ENCODE assay signal across 9 cellular contexts in genomic region chr4:82899339-82899738, GRCh38. TPM values are rescaled to one million over a fixed set of nuclear protein-coding genes. Genes with fewer than 3 reads are reported as not detected.
DNase-seq lines count a peak whose midpoint lies in the region; ATAC-seq, FAIRE-seq and TF ChIP-seq lines count a peak whose summit lies in the region.
"Had no signal": no experiment of that assay in that cellular context is flagged by ENCODE, and none has a peak within 500 bp of the region (broad histone marks: within the 10 kb centered on the region; RNA-seq: fewer than 3 reads in every experiment).

No MANE protein-coding gene starts in this region.

- no peaks in the 10 kb centered on the region for H3K9me3 Mint-ChIP-seq in MCF 10A (ENCODE audit: unreplicated experiment)
- H3K9me3 Mint-ChIP-seq in T-cell: no peaks in the 10 kb centered on the region
- H3K9me3 Mint-ChIP-seq: activated naive CD8-positive, alpha-beta T cell treated with anti-CD3 and anti-CD28 coated beads, Interleukin-2, amount 50 U/mL, for 24 hours had no signal

- TF ChIP-seq CTCF in breast epithelium (IDR thresholded peaks at IDR 0.05) (no peak), MCF 10A (IDR thresholded peaks at IDR 0.05; ENCODE audit: unreplicated experiment) (no peak), K562 (IDR thresholded peaks at IDR 0.05 in 2 of 3, conservative IDR thresholded peaks at IDR 0.05 in 1 of 3; ENCODE audit: insufficient read depth in 2 of 3, low read depth in 1 of 3, low read length in 3 of 3) (no peak), lower leg skin (IDR thresholded peaks at IDR 0.05) (no peak)

- H3K27ac ChIP-seq in breast epithelium: peak overlapping the region; percentile 95 to 96
- peak overlapping the region; percentile 100; the same call in 2 of the 3 replicates for H3K27ac ChIP-seq in K562 (ENCODE audit: extremely low read depth, low read depth, low read length)
- peak overlapping the region; percentile 93 for H3K27ac ChIP-seq in urinary bladder (ENCODE audit: low read depth)

- no peak for FAIRE-seq in K562 (lab: Jason Lieb, UNC)

- WGBS in K562 (ENCODE audit: insufficient coverage, low coverage, missing lambda C conversion rate): 3% methylated on average over 2 of the region's 2 CpGs
- WGBS in lower leg skin, 2 donors: 1 to 3% methylated on average over 2 of the region's 2 CpGs
- WGBS in urinary bladder: under 1% methylated on average over 2 of the region's 2 CpGs

- in situ Hi-C loops in K562 (cut with MboI): no loop called here

- H3K4me3 ChIP-seq in breast epithelium: peak overlapping the region; percentile 72 to 82 (median 76)
- H3K4me3 ChIP-seq in K562: peak overlapping the region; percentile 75
- peak overlapping the region; percentile 82 for H3K4me3 ChIP-seq in lower leg skin (ENCODE audit: low read depth, poor library complexity, severe bottlenecking)
- peak overlapping the region; percentile 65 for H3K4me3 ChIP-seq in urinary bladder (ENCODE audit: low read depth, low read length)

- H3K27me3 ChIP-seq in breast epithelium (no peaks in the 10 kb centered on the region), K562 (ENCODE audit: control insufficient read depth in 2 of 2, insufficient read depth in 2 of 2, low read length in 2 of 2) (no peaks in the 10 kb centered on the region)

- TF ChIP-seq EP300 in K562 (IDR thresholded peaks at IDR 0.05; ENCODE audit: low read length): no peak

- H3K4me3 Mint-ChIP-seq in MCF 10A (ENCODE audit: unreplicated experiment) (no peak overlapping the region), T-cell (no peak overlapping the region)
- H3K4me3 Mint-ChIP-seq: activated naive CD8-positive, alpha-beta T cell treated with anti-CD3 and anti-CD28 coated beads, Interleukin-2, amount 50 U/mL, for 24 hours had no signal

- H3K79me2 ChIP-seq in K562 (ENCODE audit: control insufficient read depth, insufficient read depth, low read length): peaks cover 78% of the 10 kb centered on the region

- intact Hi-C loops in breast epithelium (cut with DNase I; ENCODE audit: low total_unique reads): no loop called here
- intact Hi-C loops in MCF 10A (cut with micrococcal nuclease): no loop called here
- intact Hi-C loops in K562 (cut with micrococcal nuclease): no loop called here
- intact Hi-C loops in lower leg skin (cut with DNase I; ENCODE audit: low total_unique reads): no loop called here

- H3K4me1 ChIP-seq in breast epithelium (peaks cover 4 to 11% of the 10 kb centered on the region in 2 donors), K562 (replicated peaks in 1 of 2; ENCODE audit: control insufficient read depth in 2 of 2, insufficient read depth in 2 of 2, low read length in 2 of 2) (peaks cover 5 to 9% of the 10 kb centered on the region in 2 experiments), urinary bladder (ENCODE audit: insufficient read depth) (no peaks in the 10 kb centered on the region)

- peak overlapping the region in 1 of 2 experiments; percentile 99; a peak in 3 of 4 replicates for H3K9ac ChIP-seq in K562 (ENCODE audit: insufficient read depth in 1 of 2, low read depth in 2 of 2, low read length in 2 of 2)

- no peaks in the 10 kb centered on the region for H3K9me1 ChIP-seq in K562 (ENCODE audit: control insufficient read depth, insufficient read depth, low read length)

- H3K9me3 ChIP-seq in breast epithelium (no peaks in the 10 kb centered on the region), K562 (replicated peaks; ENCODE audit: control insufficient read depth, insufficient read depth, low read depth, low read length) (no peaks in the 10 kb centered on the region)

- no peak for TF ChIP-seq RAD21 in K562 (CRISPR knock-in tag; conservative IDR thresholded peaks at IDR 0.05 in 1 of 2, IDR thresholded peaks at IDR 0.05 in 1 of 2)

- H3K36me3 ChIP-seq in breast epithelium: no peaks in the 10 kb centered on the region
- H3K36me3 ChIP-seq in K562 (ENCODE audit: control insufficient read depth, insufficient read depth, low read length): peaks cover 48% of the 10 kb centered on the region
- H3K36me3 ChIP-seq in urinary bladder (ENCODE audit: insufficient read depth): no peaks in the 10 kb centered on the region

- H3K4me2 ChIP-seq in K562 (ENCODE audit: insufficient read depth, low read length): peak overlapping the region; percentile 100

- no peak overlapping the region for H3K27ac Mint-ChIP-seq in MCF 10A (ENCODE audit: low read depth, unreplicated experiment)
- H3K27ac Mint-ChIP-seq in T-cell: no peak overlapping the region
- H3K27ac Mint-ChIP-seq: activated naive CD8-positive, alpha-beta T cell treated with anti-CD3 and anti-CD28 coated beads, Interleukin-2, amount 50 U/mL, for 24 hours had no signal

- DNase-seq in breast epithelium (ENCODE audit: low spot score in 2 of 2) (no peak), MCF 10A (ENCODE audit: unreplicated experiment) (no peak), K562 (ENCODE audit: extremely low read depth in 1 of 4, low spot score in 3 of 4) (no peak), lower leg skin (ENCODE audit: low spot score in 2 of 2) (no peak), NCI-H2196 treated with DMSO at 0.1 percent for 48 hours (lab: John Stamatoyannopoulos, UW; ENCODE audit: unreplicated experiment) (no peak), T-cell (no peak)
- DNase-seq: activated naive CD8-positive, alpha-beta T cell treated with anti-CD3 and anti-CD28 coated beads, Interleukin-2, amount 50 U/mL, for 24 hours had no signal

- H3K27me3 Mint-ChIP-seq in MCF 10A (ENCODE audit: insufficient read depth, unreplicated experiment) (no peaks in the 10 kb centered on the region), T-cell (no peaks in the 10 kb centered on the region)
- H3K27me3 Mint-ChIP-seq: activated naive CD8-positive, alpha-beta T cell treated with anti-CD3 and anti-CD28 coated beads, Interleukin-2, amount 50 U/mL, for 24 hours had no signal

- ATAC-seq in K562 (0 out of 3 replicates have a peak, but pooled peaks have one; percentile 1), GM21786 (IDR thresholded peaks at IDR 0.05; ENCODE audit: unreplicated experiment) (no peak), T-cell (replicated peaks in 1 of 4) (no peak)
- ATAC-seq: activated naive CD8-positive, alpha-beta T cell treated with anti-CD3 and anti-CD28 coated beads, Interleukin-2, amount 50 U/mL, for 24 hours had no signal

- TF ChIP-seq POLR2A in breast epithelium (IDR thresholded peaks at IDR 0.05) (no peak), K562 (conservative IDR thresholded peaks at IDR 0.05) (no peak), lower leg skin (IDR thresholded peaks at IDR 0.05) (no peak)

- no peak overlapping the region for H2AFZ ChIP-seq in K562 (ENCODE audit: low read depth, low read length)

- H3K4me1 Mint-ChIP-seq in MCF 10A (ENCODE audit: insufficient read depth, unreplicated experiment): peaks cover 10% of the 10 kb centered on the region
- H3K4me1 Mint-ChIP-seq in T-cell: peaks cover 11 to 18% (median 14%) of the 10 kb centered on the region in 3 donors

- H3K36me3 Mint-ChIP-seq in MCF 10A (ENCODE audit: insufficient read depth, unreplicated experiment): peaks cover 33% of the 10 kb centered on the region
- peaks cover 14% of the 10 kb centered on the region for H3K36me3 Mint-ChIP-seq in T-cell

- CTCF ChIA-PET in MCF 10A (lab: Yijun Ruan, JAX) (interaction anchor here (0.6 to 2.4 kb wide), 13 partner anchors 8 to 530 kb away, joined by 3 to 8 read pairs (median 3); partner anchors contain the start of gene COPS4), K562 (lab: Yijun Ruan, JAX; ENCODE audit: low intra/inter-chr PET ratio) (no interaction called here), T-cell (lab: Charles Lee) (interaction anchor here (0.6 to 2.5 kb wide), 13 partner anchors 8 to 525 kb away, joined by 3 to 23 read pairs (median 7); partner anchors contain the start of genes COPS4 (in 1 of the 2), COQ2 (in 1 of the 2), HNRNPD (in 1 of the 2) and LIN54 (in 1 of the 2))

- peaks cover 7% of the 10 kb centered on the region; the same call in 1 of the 2 replicates for H4K20me1 ChIP-seq in K562 (replicated peaks; ENCODE audit: control insufficient read depth, insufficient read depth, low read length)

- BruUV-seq in MCF 10A (replicated peaks; lab: Mats Ljungman, UMichigan): no TSS peak
- no TSS peak for BruUV-seq in K562 (replicated peaks; lab: Mats Ljungman, UMichigan)

- POLR2A ChIA-PET in MCF 10A (lab: Yijun Ruan, JAX): interaction anchor here (0.6 to 7.5 kb wide), 25 partner anchors 12 to 528 kb away, joined by 3 to 327 read pairs (median 4); partner anchors contain the start of genes COPS4, COQ2, HNRNPD and HNRNPDL
- POLR2A ChIA-PET in K562 (lab: Yijun Ruan, JAX): interaction anchor here (0.7 to 3.1 kb wide), 12 partner anchors 9 to 136 kb away, joined by 3 to 39 read pairs (median 4); partner anchors contain the start of genes COPS4, LIN54 and SEC31A
- POLR2A ChIA-PET in T-cell (lab: Charles Lee): interaction anchor here (0.5 to 2.3 kb wide), 8 partner anchors 10 to 555 kb away, joined by 4 to 20 read pairs (median 8); partner anchors contain the start of genes COPS4 (in 1 of the 2) and LIN54 (in 1 of the 2)

RNA-seq across cellular contexts. Expression of gene THAP9, which starts 1.2 kb away (rescaled TPM):
- 1 to 10 TPM; 3.7 to 8.6 (median 5.2) TPM for total RNA-seq in breast epithelium
- total RNA-seq in MCF 10A (2022): 3.6 and 4.0 TPM in 2 replicates
- total RNA-seq in K562 (2011; cell fraction: chromatin; rRNA removed; ENCODE audit: low replicate concordance): 6.4 and 16.1 TPM in 2 replicates
- 6.0 and 6.2 TPM in 2 replicates for total RNA-seq in K562 (2011; cell fraction: nucleolus; rRNA removed)
- total RNA-seq in K562 (2011; cell fraction: nucleoplasm; rRNA removed): 3.9 and 6.7 TPM in 2 replicates
- 3.4 and 4.7 TPM in 2 replicates for total RNA-seq in K562 (2014; rRNA removed)
- total RNA-seq in K562 (2014; rRNA removed; fragmentation: Illumina TruSeq; extraction: Trizol): 5.8 and 6.6 TPM in 2 replicates
- total RNA-seq in K562 (2015; rRNA removed; fragmentation: Illumina TruSeq; extraction: Trizol): 5.8 and 7.0 TPM in 2 replicates
- 4.5 and 5.4 TPM in 2 replicates for total RNA-seq in K562 (2021)
- 6.0 and 6.9 TPM in 2 replicates for polyA plus RNA-seq in K562 (2011; rRNA removed)
- polyA plus RNA-seq in K562 (2011; cell fraction: cytosol; rRNA removed): 1.1 and 1.6 TPM in 2 replicates
- polyA plus RNA-seq in K562 (2011; cell fraction: nucleus; rRNA removed): 6.2 and 6.5 TPM in 2 replicates
- polyA plus RNA-seq in K562 (2012): 2.8 and 4.0 TPM in 2 replicates
- 3.7 and 3.8 TPM in 2 replicates for polyA plus RNA-seq in K562 (2014; fragmentation: Illumina TruSeq; extraction: Trizol)
- 1 to 10 TPM; 4.8 to 5.6 TPM for polyA plus RNA-seq in K562 (2014; fragmentation: Nextera tagmentation; extraction: Ambion mirVana)
- 3.4 and 5.4 TPM in 2 replicates for polyA plus RNA-seq in K562 (2014; rRNA removed)
- polyA minus RNA-seq in K562 (2011; rRNA and poly(A)+ RNA removed): 9.3 and 10.3 TPM in 2 replicates
- 2.6 and 5.6 TPM in 2 replicates for polyA minus RNA-seq in K562 (2011; cell fraction: cytosol; rRNA and poly(A)+ RNA removed)
- polyA minus RNA-seq in K562 (2011; cell fraction: nucleus; rRNA and poly(A)+ RNA removed): 4.8 and 9.4 TPM in 2 replicates
- 1 to 10 TPM; 3.2 to 3.8 (median 3.5) TPM for total RNA-seq in lower leg skin
- 30.3 TPM for total RNA-seq in urinary bladder
- 3.4 TPM for polyA plus RNA-seq in urinary bladder
- total RNA-seq in T-cell: 1 to 10 TPM; 2.3 to 4.1 (median 3.0) TPM

RNA-seq across cellular contexts. Expression of gene SEC31A, which starts 8.4 kb away (rescaled TPM):
- 100 to 1,000 TPM; 186 to 234 (median 231) TPM for total RNA-seq in breast epithelium
- 212 and 229 TPM in 2 replicates for total RNA-seq in MCF 10A (2022)
- 324 and 746 TPM in 2 replicates for total RNA-seq in K562 (2011; cell fraction: chromatin; rRNA removed; ENCODE audit: low replicate concordance)
- total RNA-seq in K562 (2011; cell fraction: nucleolus; rRNA removed): 168 and 207 TPM in 2 replicates
- total RNA-seq in K562 (2011; cell fraction: nucleoplasm; rRNA removed): 327 and 417 TPM in 2 replicates
- 78.9 and 96.2 TPM in 2 replicates for total RNA-seq in K562 (2014; rRNA removed)
- total RNA-seq in K562 (2014; rRNA removed; fragmentation: Illumina TruSeq; extraction: Trizol): 177 and 187 TPM in 2 replicates
- total RNA-seq in K562 (2015; rRNA removed; fragmentation: Illumina TruSeq; extraction: Trizol): 176 and 190 TPM in 2 replicates
- 173 and 174 TPM in 2 replicates for total RNA-seq in K562 (2021)
- 224 and 255 TPM in 2 replicates for polyA plus RNA-seq in K562 (2011; rRNA removed)
- polyA plus RNA-seq in K562 (2011; cell fraction: cytosol; rRNA removed): 176 and 205 TPM in 2 replicates
- polyA plus RNA-seq in K562 (2011; cell fraction: nucleus; rRNA removed): 129 and 192 TPM in 2 replicates
- polyA plus RNA-seq in K562 (2012): 136 and 141 TPM in 2 replicates
- 186 and 241 TPM in 2 replicates for polyA plus RNA-seq in K562 (2014; fragmentation: Illumina TruSeq; extraction: Trizol)
- 100 to 1,000 TPM; 106 to 142 TPM for polyA plus RNA-seq in K562 (2014; fragmentation: Nextera tagmentation; extraction: Ambion mirVana)
- polyA plus RNA-seq in K562 (2014; rRNA removed): 117 and 131 TPM in 2 replicates
- polyA minus RNA-seq in K562 (2011; rRNA and poly(A)+ RNA removed): 343 and 404 TPM in 2 replicates
- polyA minus RNA-seq in K562 (2011; cell fraction: cytosol; rRNA and poly(A)+ RNA removed): 116 and 145 TPM in 2 replicates
- polyA minus RNA-seq in K562 (2011; cell fraction: nucleus; rRNA and poly(A)+ RNA removed): 131 and 236 TPM in 2 replicates
- total RNA-seq in lower leg skin: 100 to 1,000 TPM; 100 to 166 (median 118) TPM
- total RNA-seq in urinary bladder: 522 TPM
- polyA plus RNA-seq in urinary bladder: 109 TPM
- total RNA-seq in T-cell: 100 to 1,000 TPM; 107 to 146 (median 130) TPM
